Comparison of ENCODE assay signal across 32 cellular contexts in genomic region chr17:33712120-33712519, GRCh38.
DNase-seq lines count a peak whose midpoint lies in the region; ATAC-seq, FAIRE-seq and TF ChIP-seq lines count a peak whose summit lies in the region.
"Had no signal": no experiment of that assay in that cellular context is flagged by ENCODE, and none has a peak within 500 bp of the region (broad histone marks: within the 10 kb centered on the region; RNA-seq: fewer than 3 reads in every experiment).

No MANE protein-coding gene starts in this region.

- no peaks in the 10 kb centered on the region for H3K36me3 Mint-ChIP-seq in GM23338 (ENCODE audit: low read depth)
- H3K36me3 Mint-ChIP-seq: activated naive CD4-positive, alpha-beta T cell treated with anti-CD3 and anti-CD28 coated beads, Interleukin-2, amount 50 U/mL, for 24 hours had no signal

- no peaks in the 10 kb centered on the region for H3K36me3 ChIP-seq in GM23338 (ENCODE audit: insufficient read depth)
- H3K36me3 ChIP-seq: brain microvascular endothelial cell, esophagus squamous epithelium, tibial artery, vagina had no signal

- no peaks in the 10 kb centered on the region for H3K4me1 Mint-ChIP-seq in GM23338
- H3K4me1 Mint-ChIP-seq: activated naive CD4-positive, alpha-beta T cell treated with anti-CD3 and anti-CD28 coated beads, Interleukin-2, amount 50 U/mL, for 24 hours; activated T-helper 17 cell treated with anti-CD3 and anti-CD28 coated beads, Interleukin-2, amount 50 U/mL, for 72 hours; naive thymus-derived CD8-positive, alpha-beta T cell; T-helper 17 cell had no signal

- no peak overlapping the region for H3K4me3 Mint-ChIP-seq in GM23338
- H3K4me3 Mint-ChIP-seq: activated naive CD4-positive, alpha-beta T cell treated with anti-CD3 and anti-CD28 coated beads, Interleukin-2, amount 50 U/mL, for 24 hours; activated T-helper 17 cell treated with anti-CD3 and anti-CD28 coated beads, Interleukin-2, amount 50 U/mL, for 72 hours; naive thymus-derived CD8-positive, alpha-beta T cell; T-helper 17 cell had no signal

- no peaks in the 10 kb centered on the region for H3K9me2 ChIP-seq in GM23338 (ENCODE audit: insufficient read depth)

- TF ChIP-seq CTCF in D721Med (IDR thresholded peaks at IDR 0.05; ENCODE audit: insufficient read depth, missing control alignments), result peak; percentile 12
- peak; percentile 47 to 59 for TF ChIP-seq CTCF in GM23338 (conservative IDR thresholded peaks at IDR 0.05; ENCODE audit: low read depth in 2 of 2)

- no peak for FAIRE-seq in D721Med (lab: Jason Lieb, UNC)

- H3K27ac Mint-ChIP-seq in GM23338, result no peak overlapping the region
- H3K27ac Mint-ChIP-seq: activated naive CD4-positive, alpha-beta T cell treated with anti-CD3 and anti-CD28 coated beads, Interleukin-2, amount 50 U/mL, for 24 hours; activated T-helper 17 cell treated with anti-CD3 and anti-CD28 coated beads, Interleukin-2, amount 50 U/mL, for 72 hours; naive thymus-derived CD8-positive, alpha-beta T cell; T-helper 17 cell had no signal

- no peak overlapping the region for H3K4me3 ChIP-seq in GM23338
- H3K4me3 ChIP-seq: esophagus squamous epithelium, lung, tibial artery, vagina had no signal

- DNase-seq in D721Med (ENCODE audit: insufficient read length, low spot score), result no peak
- peak; percentile 41 for DNase-seq in GM23338 (ENCODE audit: low spot score)
- DNase-seq in SK-MEL-5 (ENCODE audit: low read depth, low spot score), result peak; percentile 19
- peak; percentile 43 for DNase-seq in iPS-NIHi7 (ENCODE audit: extremely low spot score)
- DNase-seq in KBM-7, result no peak
- no peak for DNase-seq in HEK293T (ENCODE audit: extremely low spot score)
- DNase-seq: amygdala; brain microvascular endothelial cell; cerebellar nuclear complex; dermis blood vessel endothelial cell; DMS79 treated with DMSO at 0.1 percent for 48 hours; esophagus squamous epithelium; foreskin keratinocyte; head of caudate nucleus; IMR-90; naive thymus-derived CD8-positive, alpha-beta T cell; NCI-H1092; NCI-H1694; NCI-H446 treated with DMSO at 0.1 percent for 48 hours; NCI-H82; OCI-M1; stimulated activated CD4-positive, alpha-beta T cell treated with anti-CD3 and anti-CD28 coated beads, Interleukin-4, amount 100 ng/mL, for 24 hours; T-helper 17 cell; tibial artery had no signal

- no peak overlapping the region for H3K27ac ChIP-seq in GM23338 (ENCODE audit: low read depth)
- H3K27ac ChIP-seq: brain microvascular endothelial cell, esophagus squamous epithelium, foreskin keratinocyte, tibial artery, vagina had no signal

- H3F3A ChIP-seq in GM23338 (replicated peaks; ENCODE audit: low read depth), result no peaks in the 10 kb centered on the region

- CTCF ChIA-PET in HEK293T (lab: Yijun Ruan, JAX), result no interaction called here

- H3K9me3 Mint-ChIP-seq in GM23338, result no peaks in the 10 kb centered on the region
- H3K9me3 Mint-ChIP-seq: activated T-helper 17 cell treated with anti-CD3 and anti-CD28 coated beads, Interleukin-2, amount 50 U/mL, for 72 hours had no signal

- POLR2A ChIA-PET in HEK293T (lab: Yijun Ruan, JAX), result no interaction called here

- ATAC-seq in GM23338 (peak; percentile 76), GM18502 (IDR thresholded peaks at IDR 0.05; ENCODE audit: poor library complexity, unreplicated experiment) (no peak), GM19397 (IDR thresholded peaks at IDR 0.05; ENCODE audit: unreplicated experiment) (no peak)
- ATAC-seq: activated T-helper 17 cell treated with anti-CD3 and anti-CD28 coated beads, Interleukin-2, amount 50 U/mL, for 72 hours; foreskin keratinocyte; naive thymus-derived CD8-positive, alpha-beta T cell; Right ventricle myocardium inferior; SK-N-SH treated with all-trans-retinoic acid at 6 μM for 48 hours; T-helper 17 cell had no signal

- no peak overlapping the region for H2AFZ ChIP-seq in GM23338

- H3K79me2 ChIP-seq in GM23338 (replicated peaks; ENCODE audit: insufficient read depth), result no peaks in the 10 kb centered on the region

- H3K27me3 Mint-ChIP-seq in GM23338 (ENCODE audit: insufficient read depth, low read depth, poor library complexity), result peaks cover 6% of the 10 kb centered on the region

- no peaks in the 10 kb centered on the region for H3K4me1 ChIP-seq in GM23338 (ENCODE audit: insufficient read depth)
- H3K4me1 ChIP-seq: esophagus squamous epithelium, foreskin keratinocyte, tibial artery, vagina had no signal

- H4K20me1 ChIP-seq in GM23338 (replicated peaks; ENCODE audit: insufficient read depth), result no peaks in the 10 kb centered on the region

- in situ Hi-C loops in SK-MEL-5 (cut with HindIII; ENCODE audit: low pct_unique_long_range_greater_than_20kb, low sequenced_read_pairs) (no loop called here), KBM-7 (cut with MboI; ENCODE audit: low pct_unique_long_range_greater_than_20kb, low sequenced_read_pairs) (no loop called here)

- no peaks in the 10 kb centered on the region for H3K27me3 ChIP-seq in GM23338 (ENCODE audit: insufficient read depth)
- H3K27me3 ChIP-seq: brain microvascular endothelial cell, foreskin keratinocyte, vagina had no signal

- H3K4me2 ChIP-seq in GM23338, result no peak overlapping the region

TF ChIP-seq in GM23338, 12 proteins besides CTCF, POLR2A, EP300 and RAD21:
- no peak for TF ChIP-seq STAT1 (IDR thresholded peaks at IDR 0.05; ENCODE audit: unreplicated experiment)
- no peak for TF ChIP-seq EZH2 (IDR thresholded peaks at IDR 0.05; ENCODE audit: low read depth, unreplicated experiment)
- TF ChIP-seq ZNF331 (CRISPR knock-in tag; IDR thresholded peaks at IDR 0.05; ENCODE audit: low read depth), result no peak
- TF ChIP-seq NANOG (IDR thresholded peaks at IDR 0.05; ENCODE audit: borderline replicate concordance), result no peak

TF ChIP-seq in HEK293T, 16 proteins besides CTCF, POLR2A, EP300 and RAD21:
- TF ChIP-seq L3MBTL2 (conservative IDR thresholded peaks at IDR 0.05) (no peak), BHLHE40 (IDR thresholded peaks at IDR 0.05; ENCODE audit: borderline replicate concordance) (no peak), FOXM1 (IDR thresholded peaks at IDR 0.05; ENCODE audit: borderline replicate concordance) (no peak), FOXK2 (IDR thresholded peaks at IDR 0.05) (no peak), PKNOX1 (IDR thresholded peaks at IDR 0.05) (no peak), HDGF (IDR thresholded peaks at IDR 0.05; ENCODE audit: borderline replicate concordance) (no peak), LEF1 (IDR thresholded peaks at IDR 0.05; ENCODE audit: borderline replicate concordance) (no peak), TARDBP (IDR thresholded peaks at IDR 0.05) (no peak), NFRKB (IDR thresholded peaks at IDR 0.05) (no peak), FOXA1 (IDR thresholded peaks at IDR 0.05) (no peak), CTBP1 (IDR thresholded peaks at IDR 0.05; ENCODE audit: borderline replicate concordance) (no peak), ZNF384 (IDR thresholded peaks at IDR 0.05) (no peak), ELF4 (IDR thresholded peaks at IDR 0.05) (no peak)

Comparison
In these comparisons a context has a peak if more than half of its experiments do, and no peak if none do; other contexts are left out.
1. DNase-seq: peak in GM23338 (single experiment), SK-MEL-5 (single experiment) and iPS-NIHi7 (single experiment); none in D721Med (single experiment), KBM-7 (single experiment) and HEK293T (single experiment).